In genomic region chr12:617304-617915, GRCh38 we compare ENCODE assay signal across 10 cellular contexts. TPM values are rescaled to one million over a fixed set of nuclear protein-coding genes. Genes with fewer than 3 reads are reported as not detected.
DNase-seq lines count a peak whose midpoint lies in the region; ATAC-seq and TF ChIP-seq lines count a peak whose summit lies in the region.
"Had no signal": no experiment of that assay in that cellular context is flagged by ENCODE, and none has a peak within 500 bp of the region (broad histone marks: within the 10 kb centered on the region; RNA-seq: fewer than 3 reads in every experiment).

No MANE protein-coding gene starts in this region.

- no peaks in the 10 kb centered on the region for H3K36me3 Mint-ChIP-seq in stimulated activated effector memory CD8-positive, alpha-beta T cell treated with anti-CD3 and anti-CD28 coated beads, Interleukin-12 subunit alpha, Interleukin-12 subunit beta, amount 100 ng/mL, for 72 hours
- no peaks in the 10 kb centered on the region for H3K36me3 Mint-ChIP-seq in effector memory CD8-positive, alpha-beta T cell (ENCODE audit: insufficient read depth)

- no peak for TF ChIP-seq CTCF in left lung (IDR thresholded peaks at IDR 0.05)

- H3K4me3 ChIP-seq in left lung, result peak overlapping the region in 1 of 2 donors; percentile 22

- no peaks in the 10 kb centered on the region for H3K27me3 ChIP-seq in left lung

- peaks cover 35% of the 10 kb centered on the region for H3K4me1 Mint-ChIP-seq in stimulated activated effector memory CD8-positive, alpha-beta T cell treated with anti-CD3 and anti-CD28 coated beads, Interleukin-12 subunit alpha, Interleukin-12 subunit beta, amount 100 ng/mL, for 72 hours
- H3K4me1 Mint-ChIP-seq in effector memory CD8-positive, alpha-beta T cell (ENCODE audit: low read depth in 2 of 2), result peaks cover under 1 to 7% of the 10 kb centered on the region in 2 donors

- intact Hi-C loops in left lung (cut with DNase I), result no loop called here

- H3K27ac ChIP-seq in caudate nucleus (ENCODE audit: low read depth, low read length) (peak overlapping the region; percentile 48), left lung (peak overlapping the region; percentile 70 to 92)
- H3K27ac ChIP-seq: parathyroid adenoma had no signal

- H3K27ac Mint-ChIP-seq in stimulated activated effector memory CD8-positive, alpha-beta T cell treated with anti-CD3 and anti-CD28 coated beads, Interleukin-12 subunit alpha, Interleukin-12 subunit beta, amount 100 ng/mL, for 72 hours, result peak overlapping the region; percentile 37
- H3K27ac Mint-ChIP-seq in effector memory CD8-positive, alpha-beta T cell, result no peak overlapping the region

- H3K36me3 ChIP-seq in left lung, result no peaks in the 10 kb centered on the region

- no peak overlapping the region for H3K4me3 Mint-ChIP-seq in stimulated activated effector memory CD8-positive, alpha-beta T cell treated with anti-CD3 and anti-CD28 coated beads, Interleukin-12 subunit alpha, Interleukin-12 subunit beta, amount 100 ng/mL, for 72 hours
- no peak overlapping the region for H3K4me3 Mint-ChIP-seq in effector memory CD8-positive, alpha-beta T cell

- H3K4me1 ChIP-seq in left lung, result peaks cover 10 to 98% of the 10 kb centered on the region in 2 donors
- H3K4me1 ChIP-seq: parathyroid adenoma had no signal

- H3K27me3 Mint-ChIP-seq in effector memory CD8-positive, alpha-beta T cell, result no peaks in the 10 kb centered on the region

- peak; percentile 67 for ATAC-seq in left lung
- ATAC-seq in stimulated activated effector memory CD8-positive, alpha-beta T cell treated with anti-CD3 and anti-CD28 coated beads, Interleukin-12 subunit alpha, Interleukin-12 subunit beta, amount 100 ng/mL, for 72 hours, result no peak
- no peak for ATAC-seq in effector memory CD8-positive, alpha-beta T cell (replicated peaks)

- no peaks in the 10 kb centered on the region for H3K9me3 ChIP-seq in left lung

- H3K9me3 Mint-ChIP-seq in stimulated activated effector memory CD8-positive, alpha-beta T cell treated with anti-CD3 and anti-CD28 coated beads, Interleukin-12 subunit alpha, Interleukin-12 subunit beta, amount 100 ng/mL, for 72 hours, result no peaks in the 10 kb centered on the region
- H3K9me3 Mint-ChIP-seq in effector memory CD8-positive, alpha-beta T cell, result no peaks in the 10 kb centered on the region

- DNase-seq in MV-4-11 (lab: John Stamatoyannopoulos, UW) (peak; percentile 91), caudate nucleus (lab: John Stamatoyannopoulos, UW) (peak in 4 of 61 donors; percentile 9 to 34 (median 22)), left lung (peak; percentile 83 to 93), NCI-H1417 treated with DMSO at 0.1 percent for 48 hours (lab: John Stamatoyannopoulos, UW) (no peak), NCI-H146 treated with DMSO at 0.1 percent for 48 hours (lab: John Stamatoyannopoulos, UW; ENCODE audit: unreplicated experiment) (no peak), AG08395 (ENCODE audit: low spot score) (no peak)
- DNase-seq in stimulated activated effector memory CD8-positive, alpha-beta T cell treated with anti-CD3 and anti-CD28 coated beads, Interleukin-12 subunit alpha, Interleukin-12 subunit beta, amount 100 ng/mL, for 72 hours (ENCODE audit: low spot score in 2 of 2), result no peak
- no peak for DNase-seq in effector memory CD8-positive, alpha-beta T cell
- DNase-seq: SW 1271 had no signal

RNA-seq across cellular contexts. Expression of gene NINJ2, which starts 45.8 kb away (rescaled TPM):
- total RNA-seq in left lung, result 10 to 100 TPM; 13.0 to 18.0 TPM

Comparison
In these comparisons a context has a peak if more than half of its experiments do, and no peak if none do; other contexts are left out.
1. DNase-seq: peak in MV-4-11 (single experiment) and left lung (2 of 2); none in stimulated activated effector memory CD8-positive, alpha-beta T cell treated with anti-CD3 and anti-CD28 coated beads, Interleukin-12 subunit alpha, Interleukin-12 subunit beta, amount 100 ng/mL, for 72 hours (0 of 2), effector memory CD8-positive, alpha-beta T cell (0 of 3), NCI-H1417 treated with DMSO at 0.1 percent for 48 hours (single experiment), NCI-H146 treated with DMSO at 0.1 percent for 48 hours (single experiment) and AG08395 (single experiment).